19 cellular contexts compared by ENCODE assay signal in genomic region chr9:5110867-5111681, GRCh38.
A peak's percentile ranks its signal among the peaks of the same experiment; 100 is the strongest.
DNase-seq lines count a peak whose midpoint lies in the region; ATAC-seq, FAIRE-seq and TF ChIP-seq lines count a peak whose summit lies in the region.
"Had no signal": no experiment of that assay in that cellular context is flagged by ENCODE, and none has a peak within 500 bp of the region (broad histone marks: within the 10 kb centered on the region; RNA-seq: fewer than 3 reads in every experiment).

No MANE protein-coding gene starts in this region.

- no peak overlapping the region for H2AK5ac ChIP-seq in H1 (ENCODE audit: low read depth, low read length)

- no peak overlapping the region for H2BK20ac ChIP-seq in H1 (ENCODE audit: low read length)

- H3K9me3 ChIP-seq in left ventricle myocardium inferior (replicated peaks) = peaks cover 16% of the 10 kb centered on the region
- H3K9me3 ChIP-seq in H1 (ENCODE audit: insufficient read depth in 2 of 2, low read depth in 1 of 2, low read length in 1 of 2) = peaks cover 0 to 11% of the 10 kb centered on the region in 2 experiments; a peak in 1 of 4 replicates
- H3K9me3 ChIP-seq in sigmoid colon = peaks cover 0 to 7% (median 0%) of the 10 kb centered on the region in 4 donors

- WGBS in H1 (ENCODE audit: extremely low coverage in 1 of 2, insufficient coverage in 1 of 2, insufficient read length in 1 of 2, insufficient replicate concordance in 2 of 2, low coverage in 1 of 2, low lambda C conversion rate in 2 of 2, missing lambda C conversion rate in 1 of 2), 2 experiments = 96% methylated on average over 44 of the region's 50 CpGs; no CpG with 5 or more reads in 1 of the 2 experiments
- 98% methylated on average over 50 of the region's 50 CpGs for WGBS in sigmoid colon, 2 donors

- no peak overlapping the region for H3K4ac ChIP-seq in H1 (replicated peaks; ENCODE audit: insufficient read length, low read depth, low read length)

- TF ChIP-seq POLR2A in H1 (IDR thresholded peaks at IDR 0.05; ENCODE audit: control extremely low read depth in 1 of 2, low read depth in 2 of 2, low read length in 2 of 2) = no peak
- no peak for TF ChIP-seq POLR2A in sigmoid colon (IDR thresholded peaks at IDR 0.05)

- H3K36me3 ChIP-seq in left ventricle myocardium inferior (peaks cover 29% of the 10 kb centered on the region), H1 (ENCODE audit: control insufficient read depth in 2 of 4, insufficient read depth in 4 of 4, low read length in 3 of 4) (peaks cover 0 to 5% (median 0%) of the 10 kb centered on the region in 4 experiments; a peak in 1 of 8 replicates), sigmoid colon (peaks cover 14 to 36% (median 23%) of the 10 kb centered on the region in 4 donors)

- no peak overlapping the region for H2AFZ ChIP-seq in H1 (ENCODE audit: low read length)

- no peak overlapping the region for H2BK12ac ChIP-seq in H1 (ENCODE audit: low read depth, low read length)

- H3K79me1 ChIP-seq in H1 (ENCODE audit: low read depth, low read length) = no peaks in the 10 kb centered on the region

- DNase-seq in left cardiac atrium (peak; percentile 18), left ventricle myocardium inferior (no peak), GM20000 (ENCODE audit: low spot score) (peak; percentile 13), H1 (ENCODE audit: low read depth in 1 of 2, low spot score in 2 of 2) (no peak), sigmoid colon (peak; percentile 62), UCSD-AML1 (lab: John Stamatoyannopoulos, UW; ENCODE audit: unreplicated experiment) (no peak), DMS153 (lab: John Stamatoyannopoulos, UW) (no peak)
- DNase-seq: CD4-positive, alpha-beta T cell; HFFc6; MM.1S; NCI-H1092 treated with DMSO at 0.1 percent for 48 hours; NCI-H2081 treated with DMSO at 0.1 percent for 48 hours; NCI-H510A; NCI-H748 treated with DMSO at 0.1 percent for 48 hours; NK-92 treated with Interleukin-12 subunit alpha and Interleukin-12 subunit beta, amount 100 ng/mL, for 24 hours; SHP77 treated with DMSO at 0.1 percent for 48 hours had no signal

- TF ChIP-seq RAD21 in H1 (IDR thresholded peaks at IDR 0.05 in 1 of 2, conservative IDR thresholded peaks at IDR 0.05 in 1 of 2; ENCODE audit: low read depth in 2 of 2, low read length in 2 of 2) = no peak

- H4K91ac ChIP-seq in H1 (replicated peaks; ENCODE audit: insufficient read length, low read length) = no peak overlapping the region

- no peak overlapping the region for H3K56ac ChIP-seq in H1 (replicated peaks; ENCODE audit: insufficient read length, low read depth, low read length)

- no peaks in the 10 kb centered on the region for H3K23me2 ChIP-seq in H1 (ENCODE audit: low read depth, low read length)

- peak overlapping the region; percentile 25; the same call in 1 of the 2 replicates for H4K8ac ChIP-seq in H1 (ENCODE audit: extremely low read depth, insufficient read depth, low read length)

- H3K79me2 ChIP-seq in H1 (ENCODE audit: control insufficient read depth in 1 of 2, insufficient read depth in 2 of 2, low read length in 2 of 2) = no peaks in the 10 kb centered on the region

- H3K9ac ChIP-seq in H1 (replicated peaks in 1 of 4; ENCODE audit: extremely low read depth in 1 of 4, low read depth in 3 of 4, low read length in 3 of 4) = no peak overlapping the region

- TF ChIP-seq CTCF in left ventricle myocardium inferior (IDR thresholded peaks at IDR 0.05; ENCODE audit: borderline replicate concordance) (no peak), GM20000 (IDR thresholded peaks at IDR 0.05; ENCODE audit: extremely low read depth, missing control alignments) (no peak), H1 (IDR thresholded peaks at IDR 0.05; ENCODE audit: control extremely low read depth in 1 of 3, insufficient read depth in 1 of 3, low read depth in 1 of 3, low read length in 3 of 3) (no peak), sigmoid colon (IDR thresholded peaks at IDR 0.05) (no peak)

- H3K4me3 ChIP-seq in left ventricle myocardium inferior (no peak overlapping the region), H1 (ENCODE audit: extremely low read depth in 1 of 4, insufficient read depth in 2 of 4, low read depth in 3 of 4, low read length in 4 of 4) (no peak overlapping the region), sigmoid colon (no peak overlapping the region)

- CTCF ChIA-PET in H1 (lab: Charles Lee; ENCODE audit: partially characterized antibody) = interaction anchor here (0.6 to 0.8 kb wide), 2 partner anchors 123 to 356 kb away, joined by 3 read pairs; no protein-coding TSS in a partner anchor

- POLR2A ChIA-PET in H1 (lab: Charles Lee; ENCODE audit: partially characterized antibody) = no interaction called here

- H2BK15ac ChIP-seq in H1 (ENCODE audit: low read length) = no peak overlapping the region

- H3K4me1 ChIP-seq in left ventricle myocardium inferior = no peaks in the 10 kb centered on the region
- no peaks in the 10 kb centered on the region for H3K4me1 ChIP-seq in H1 (replicated peaks in 1 of 4; ENCODE audit: control insufficient read depth in 3 of 4, insufficient read depth in 4 of 4, low read length in 3 of 4)
- no peaks in the 10 kb centered on the region for H3K4me1 ChIP-seq in sigmoid colon

- FAIRE-seq in H1 (lab: Jason Lieb, UNC) = no peak
- FAIRE-seq: GM12892, RCC 7860 had no signal

- no peak overlapping the region for H3K27ac ChIP-seq in left ventricle myocardium inferior (replicated peaks)
- H3K27ac ChIP-seq in H1 (ENCODE audit: low read depth, low read length) = no peak overlapping the region
- no peak overlapping the region for H3K27ac ChIP-seq in sigmoid colon

- H2BK120ac ChIP-seq in H1 (replicated peaks; ENCODE audit: low read depth, low read length) = no peak overlapping the region

- H3K4me2 ChIP-seq in H1 (ENCODE audit: insufficient read depth in 1 of 2, low read depth in 2 of 2, low read length in 2 of 2) = no peak overlapping the region

- H4K20me1 ChIP-seq in H1 (replicated peaks in 1 of 2; ENCODE audit: control insufficient read depth in 1 of 2, insufficient read depth in 2 of 2, low read length in 2 of 2) = no peaks in the 10 kb centered on the region

- H3K27me3 ChIP-seq in left ventricle myocardium inferior (ENCODE audit: low read depth) = no peaks in the 10 kb centered on the region
- H3K27me3 ChIP-seq in H1 (replicated peaks in 1 of 4; ENCODE audit: control insufficient read depth in 3 of 4, extremely low read depth in 1 of 4, insufficient read depth in 3 of 4, low read length in 3 of 4) = no peaks in the 10 kb centered on the region
- no peaks in the 10 kb centered on the region for H3K27me3 ChIP-seq in sigmoid colon

- H4K5ac ChIP-seq in H1 (ENCODE audit: insufficient read length, low read depth, low read length) = no peak overlapping the region

- no peak overlapping the region for H2BK5ac ChIP-seq in H1 (ENCODE audit: low read depth, low read length)

- ATAC-seq in left cardiac atrium (peak in 1 of 2 donors; percentile 16), HG02884 (IDR thresholded peaks at IDR 0.05; ENCODE audit: unreplicated experiment) (no peak)

- intact Hi-C loops in left cardiac atrium (cut with DNase I) = no loop called here
- intact Hi-C loops in left ventricle myocardium inferior (cut with micrococcal nuclease) = no loop called here
- intact Hi-C loops in sigmoid colon (cut with DNase I) = no loop called here

- no peak overlapping the region for H3K23ac ChIP-seq in H1 (ENCODE audit: insufficient read length)

- no peak overlapping the region for H3K14ac ChIP-seq in H1 (ENCODE audit: insufficient read length)

- TF ChIP-seq EP300 in H1 (IDR thresholded peaks at IDR 0.05; ENCODE audit: borderline replicate concordance in 1 of 2, low read depth in 2 of 2, low read length in 2 of 2) (no peak), sigmoid colon (IDR thresholded peaks at IDR 0.05) (no peak)

- H3K18ac ChIP-seq in H1 (ENCODE audit: extremely low read depth, low read length) = no peak overlapping the region

TF ChIP-seq in H1, 55 proteins besides CTCF, POLR2A, EP300 and RAD21:
- TF ChIP-seq NRF1 (IDR thresholded peaks at IDR 0.05; ENCODE audit: low read depth, low read length) = no peak
- no peak for TF ChIP-seq TAF7 (optimal IDR thresholded peaks at IDR 0.05; ENCODE audit: borderline replicate concordance, low read depth, low read length)
- TF ChIP-seq POLR2AphosphoS5 (IDR thresholded peaks at IDR 0.05; ENCODE audit: low read depth, low read length) = no peak
- no peak for TF ChIP-seq SIN3A (conservative IDR thresholded peaks at IDR 0.05 in 1 of 2, IDR thresholded peaks at IDR 0.05 in 1 of 2; ENCODE audit: low read depth in 1 of 2, low read length in 2 of 2)
- no peak for TF ChIP-seq PHF8 (conservative IDR thresholded peaks at IDR 0.05; ENCODE audit: low read depth, low read length)
- TF ChIP-seq SP4 (IDR thresholded peaks at IDR 0.05; ENCODE audit: low read length) = no peak
- TF ChIP-seq, protein P1, sequence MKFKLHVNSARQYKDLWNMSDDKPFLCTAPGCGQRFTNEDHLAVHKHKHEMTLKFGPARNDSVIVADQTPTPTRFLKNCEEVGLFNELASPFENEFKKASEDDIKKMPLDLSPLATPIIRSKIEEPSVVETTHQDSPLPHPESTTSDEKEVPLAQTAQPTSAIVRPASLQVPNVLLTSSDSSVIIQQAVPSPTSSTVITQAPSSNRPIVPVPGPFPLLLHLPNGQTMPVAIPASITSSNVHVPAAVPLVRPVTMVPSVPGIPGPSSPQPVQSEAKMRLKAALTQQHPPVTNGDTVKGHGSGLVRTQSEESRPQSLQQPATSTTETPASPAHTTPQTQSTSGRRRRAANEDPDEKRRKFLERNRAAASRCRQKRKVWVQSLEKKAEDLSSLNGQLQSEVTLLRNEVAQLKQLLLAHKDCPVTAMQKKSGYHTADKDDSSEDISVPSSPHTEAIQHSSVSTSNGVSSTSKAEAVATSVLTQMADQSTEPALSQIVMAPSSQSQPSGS (IDR thresholded peaks at IDR 0.05; ENCODE audit: low read length) = no peak
- TF ChIP-seq GABPA (IDR thresholded peaks at IDR 0.05; ENCODE audit: borderline replicate concordance, insufficient read depth, low read length) = no peak
- no peak for TF ChIP-seq CEBPB (IDR thresholded peaks at IDR 0.05; ENCODE audit: low read depth, low read length)
- no peak for TF ChIP-seq RXRA (IDR thresholded peaks at IDR 0.05; ENCODE audit: insufficient read depth, low read depth, low read length)
- no peak for TF ChIP-seq CBX5 (IDR thresholded peaks at IDR 0.05; ENCODE audit: low read depth, low read length)
- no peak for TF ChIP-seq SUZ12 (IDR thresholded peaks at IDR 0.05; ENCODE audit: low read length)
- TF ChIP-seq CTBP2 (IDR thresholded peaks at IDR 0.05; ENCODE audit: borderline replicate concordance, insufficient read depth, insufficient read length, low read length) = no peak
- TF ChIP-seq BRCA1 (IDR thresholded peaks at IDR 0.05; ENCODE audit: low read depth, low read length) = no peak

Comparison
In these comparisons a context has a peak if more than half of its experiments do, and no peak if none do; other contexts are left out.
1. DNase-seq: peak in left cardiac atrium (single experiment), GM20000 (single experiment) and sigmoid colon (single experiment); none in left ventricle myocardium inferior (single experiment), H1 (0 of 2), UCSD-AML1 (single experiment) and DMS153 (single experiment).